19 cellular contexts compared by ENCODE assay signal in the genomic region with DNA sequence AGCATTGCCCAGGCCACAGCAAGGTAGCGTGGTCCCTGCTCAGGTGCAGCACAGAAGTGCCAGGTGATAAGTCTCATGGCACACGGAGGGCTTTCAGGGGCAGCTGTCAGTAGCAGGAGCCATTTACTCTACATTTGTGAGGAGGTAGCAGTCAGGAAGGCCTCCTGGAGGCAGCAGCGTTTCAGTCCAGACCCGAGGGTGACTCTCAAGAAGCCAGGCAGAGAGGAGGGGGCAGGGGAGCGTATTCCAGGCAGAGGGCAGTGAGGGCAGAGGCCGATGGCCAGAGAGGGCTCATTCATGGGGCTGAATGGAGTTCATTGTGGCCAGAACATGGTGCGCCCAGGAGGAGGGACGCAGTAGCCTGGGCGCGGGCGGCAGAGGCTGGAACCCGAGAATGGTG. TPM values are rescaled to one million over a fixed set of nuclear protein-coding genes. Genes with fewer than 3 reads are reported as not detected.
DNase-seq lines count a peak whose midpoint lies in the region; ATAC-seq and TF ChIP-seq lines count a peak whose summit lies in the region.
"Had no signal": no experiment of that assay in that cellular context is flagged by ENCODE, and none has a peak within 500 bp of the region (broad histone marks: within the 10 kb centered on the region; RNA-seq: fewer than 3 reads in every experiment).

No MANE protein-coding gene starts in this region.

- H3K4me3 Mint-ChIP-seq in mesothelial cell of epicardium: no peak overlapping the region
- H3K4me3 Mint-ChIP-seq: activated naive CD8-positive, alpha-beta T cell; naive B cell; T-helper 2 cell treated with Interferon-gamma antibody and Interleukin-4, amounts not matched to agents 5 μg/mL and 100 μg/mL, for 36 hours had no signal

- peaks cover 22% of the 10 kb centered on the region for H3K4me1 Mint-ChIP-seq in mesothelial cell of epicardium

- no peaks in the 10 kb centered on the region for H3K27me3 Mint-ChIP-seq in mesothelial cell of epicardium (ENCODE audit: low read depth)
- H3K27me3 Mint-ChIP-seq: activated naive CD8-positive, alpha-beta T cell; naive B cell had no signal

- TF ChIP-seq CTCF in body of pancreas (IDR thresholded peaks at IDR 0.05) (no peak), mesothelial cell of epicardium (IDR thresholded peaks at IDR 0.05; ENCODE audit: unreplicated experiment) (no peak), gastrocnemius medialis (IDR thresholded peaks at IDR 0.05 in 4 of 5, conservative IDR thresholded peaks at IDR 0.05 in 1 of 5) (no peak)

- H3K27me3 ChIP-seq in body of pancreas (no peaks in the 10 kb centered on the region), gastrocnemius medialis (no peaks in the 10 kb centered on the region)
- H3K27me3 ChIP-seq: foreskin keratinocyte had no signal

- 69 to 86% methylated on average over 11 of the region's 12 CpGs for WGBS in body of pancreas, 2 donors

- peak overlapping the region; percentile 97 for H3K27ac Mint-ChIP-seq in mesothelial cell of epicardium
- H3K27ac Mint-ChIP-seq: activated naive CD8-positive, alpha-beta T cell; T-helper 2 cell treated with Interferon-gamma antibody and Interleukin-4, amounts not matched to agents 5 μg/mL and 100 μg/mL, for 36 hours had no signal

- no peak for TF ChIP-seq POLR2A in body of pancreas (IDR thresholded peaks at IDR 0.05)
- no peak for TF ChIP-seq POLR2A in gastrocnemius medialis (IDR thresholded peaks at IDR 0.05)

- no peaks in the 10 kb centered on the region for H3K9me3 Mint-ChIP-seq in mesothelial cell of epicardium
- H3K9me3 Mint-ChIP-seq: naive B cell; T-helper 2 cell treated with Interferon-gamma antibody and Interleukin-4, amounts not matched to agents 5 μg/mL and 100 μg/mL, for 36 hours had no signal

- in situ Hi-C loops in gastrocnemius medialis (cut with MboI; ENCODE audit: low sequenced_read_pairs in 4 of 4): loop anchor here in 1 of 4 donors (25.0 kb wide), 1 partner anchor 121 kb away; no protein-coding TSS in a partner anchor

- DNase-seq in Ammon's horn (ENCODE audit: low spot score): peak; percentile 94
- no peak for DNase-seq in body of pancreas
- DNase-seq in mesothelial cell of epicardium (ENCODE audit: low spot score in 2 of 2, unreplicated experiment in 2 of 2): no peak
- no peak for DNase-seq in gastrocnemius medialis
- DNase-seq in dedifferentiated amniotic fluid mesenchymal stem cell (ENCODE audit: extremely low spot score): no peak
- no peak for DNase-seq in activated CD8-positive, alpha-beta memory T cell treated with anti-CD3 and anti-CD28 coated beads, Interleukin-2, amount 50 U/mL, for 48 hours
- DNase-seq in NCI-H2029 treated with DMSO at 0.1 percent for 48 hours (lab: John Stamatoyannopoulos, UW): no peak
- DNase-seq in DMS53 (lab: John Stamatoyannopoulos, UW): no peak
- DNase-seq: activated CD4-positive, alpha-beta T cell treated with anti-CD3 and anti-CD28 coated beads for 1 hour; foreskin keratinocyte; GM23248; naive B cell; NCI-H1930; NCI-H510A; stimulated activated CD4-positive, alpha-beta T cell treated with anti-CD3 and anti-CD28 coated beads, Interleukin-2, amount 100 ng/mL, for 48 hours; stimulated activated CD8-positive, alpha-beta memory T cell treated with anti-CD3 and anti-CD28 coated beads, Interleukin-4, amount 100 ng/mL, for 48 hours had no signal

- H3K9me3 ChIP-seq in body of pancreas (no peaks in the 10 kb centered on the region), gastrocnemius medialis (no peaks in the 10 kb centered on the region)

- peaks cover 9% of the 10 kb centered on the region for H3K36me3 Mint-ChIP-seq in mesothelial cell of epicardium
- H3K36me3 Mint-ChIP-seq: activated naive CD8-positive, alpha-beta T cell; naive B cell had no signal

- H3K27ac ChIP-seq in body of pancreas: peak overlapping the region in 3 of 4 donors; percentile 43 to 85 (median 52)
- peak overlapping the region; percentile 73 to 76 (median 74) for H3K27ac ChIP-seq in gastrocnemius medialis
- H3K27ac ChIP-seq: foreskin keratinocyte, GM23248 had no signal

- H3K36me3 ChIP-seq in body of pancreas (replicated peaks in 1 of 2; ENCODE audit: insufficient read depth in 1 of 2, low read depth in 2 of 2) (no peaks in the 10 kb centered on the region), gastrocnemius medialis (peaks cover 0 to 13% of the 10 kb centered on the region in 2 donors)

- H3K4me1 ChIP-seq in body of pancreas (peaks cover 52% of the 10 kb centered on the region), gastrocnemius medialis (peaks cover 46% of the 10 kb centered on the region in 2 donors)
- H3K4me1 ChIP-seq: foreskin keratinocyte had no signal

- ATAC-seq in body of pancreas (no peak), gastrocnemius medialis (no peak)
- ATAC-seq: foreskin keratinocyte, GM12878 had no signal

- intact Hi-C loops in body of pancreas (cut with DNase I) (no loop called here), gastrocnemius medialis (cut with DNase I; ENCODE audit: low total_unique reads) (no loop called here)

- no peak overlapping the region for H3K4me3 ChIP-seq in body of pancreas
- H3K4me3 ChIP-seq in gastrocnemius medialis: no peak overlapping the region
- H3K4me3 ChIP-seq: GM12878, GM23248 had no signal

RNA-seq across cellular contexts. Expression of gene PIAS4, which starts 8.9 kb away (rescaled TPM):
- total RNA-seq in body of pancreas: 10 to 100 TPM; 12.7 to 17.1 TPM
- total RNA-seq in mesothelial cell of epicardium: 47.9 to 50.1 TPM (median 48.0 TPM) in 3 replicates
- 10 to 100 TPM; 15.5 to 20.0 (median 17.5) TPM for total RNA-seq in gastrocnemius medialis

RNA-seq across cellular contexts. Expression of gene EEF2, which starts 31.2 kb away (rescaled TPM):
- 1,000 to 10,000 TPM; 1,656 to 1,704 TPM for total RNA-seq in body of pancreas
- 2,808 to 2,923 TPM (median 2,892 TPM) in 3 replicates for total RNA-seq in mesothelial cell of epicardium
- 1,000 to 10,000 TPM; 1,701 to 2,714 (median 2,440) TPM for total RNA-seq in gastrocnemius medialis

RNA-seq across cellular contexts. Expression of gene DAPK3, which starts 45.6 kb away (rescaled TPM):
- total RNA-seq in body of pancreas: 10 to 100 TPM; 44.5 to 47.7 TPM
- total RNA-seq in mesothelial cell of epicardium: 127 to 135 TPM (median 131 TPM) in 3 replicates
- total RNA-seq in gastrocnemius medialis: 100 to 1,000 TPM in 3 of 4 donors, 10 to 100 TPM in 1; 61.3 to 135 (median 115) TPM

RNA-seq across cellular contexts. Expression of gene ZBTB7A, which starts 50.2 kb away (rescaled TPM):
- total RNA-seq in body of pancreas: 10 to 100 TPM; 30.9 to 31.3 TPM
- total RNA-seq in mesothelial cell of epicardium: 27.3 to 27.9 TPM (median 27.7 TPM) in 3 replicates
- total RNA-seq in gastrocnemius medialis: 100 to 1,000 TPM in 2 of 4 donors, 10 to 100 TPM in 2; 50.0 to 104 (median 91.9) TPM
